ENCODE assay signal across 8 cellular contexts in genomic region chr2:221572821-221573429, GRCh38.
DNase-seq lines count a peak whose midpoint lies in the region; ATAC-seq and TF ChIP-seq lines count a peak whose summit lies in the region.

No MANE protein-coding gene starts in this region.

- peak; percentile 20 for ATAC-seq in HG02763 (IDR thresholded peaks at IDR 0.05; ENCODE audit: unreplicated experiment)

- H3K4me1 ChIP-seq in neutrophil (ENCODE audit: control insufficient read depth in 1 of 2, insufficient read depth in 1 of 2, low read depth in 1 of 2, low read length in 1 of 2) = peaks cover 33 to 37% of the 10 kb centered on the region in 2 experiments

- H3K4me3 ChIP-seq in neutrophil (ENCODE audit: low read depth in 1 of 2, low read length in 1 of 2) = peak overlapping the region; percentile 57 to 70

- TF ChIP-seq CTCF in neutrophil (IDR thresholded peaks at IDR 0.05) = no peak

- H3K27ac ChIP-seq in neutrophil = peak overlapping the region; percentile 61

- no peaks in the 10 kb centered on the region for H3K36me3 ChIP-seq in neutrophil

- DNase-seq in NCI-H82 (lab: John Stamatoyannopoulos, UW) (peak; percentile 78), NCI-H82 treated with DMSO at 0.1 percent for 48 hours (lab: John Stamatoyannopoulos, UW; ENCODE audit: unreplicated experiment) (no peak), NCI-H2227 treated with DMSO at 0.1 percent for 48 hours (lab: John Stamatoyannopoulos, UW) (peak; percentile 58), foreskin melanocyte (peak; percentile 30), COLO668 (lab: John Stamatoyannopoulos, UW; ENCODE audit: unreplicated experiment) (no peak)
- DNase-seq in activated T-helper 9 cell treated with anti-CD3 and anti-CD28 coated beads, Interleukin-2, amount 50 U/mL, for 16 hours (ENCODE audit: low read depth) = peak; percentile 11

- H3K27me3 ChIP-seq in neutrophil = peaks cover 100% of the 10 kb centered on the region

- H3K9me3 ChIP-seq in neutrophil = no peaks in the 10 kb centered on the region

Comparison
In these comparisons a context has a peak if more than half of its experiments do, and no peak if none do; other contexts are left out.
1. DNase-seq: peak in NCI-H82 (single experiment), NCI-H2227 treated with DMSO at 0.1 percent for 48 hours (single experiment), activated T-helper 9 cell treated with anti-CD3 and anti-CD28 coated beads, Interleukin-2, amount 50 U/mL, for 16 hours (single experiment) and foreskin melanocyte (single experiment); none in NCI-H82 treated with DMSO at 0.1 percent for 48 hours (single experiment) and COLO668 (single experiment).